ENCODE assay signal across 8 cellular contexts in the genomic region with DNA sequence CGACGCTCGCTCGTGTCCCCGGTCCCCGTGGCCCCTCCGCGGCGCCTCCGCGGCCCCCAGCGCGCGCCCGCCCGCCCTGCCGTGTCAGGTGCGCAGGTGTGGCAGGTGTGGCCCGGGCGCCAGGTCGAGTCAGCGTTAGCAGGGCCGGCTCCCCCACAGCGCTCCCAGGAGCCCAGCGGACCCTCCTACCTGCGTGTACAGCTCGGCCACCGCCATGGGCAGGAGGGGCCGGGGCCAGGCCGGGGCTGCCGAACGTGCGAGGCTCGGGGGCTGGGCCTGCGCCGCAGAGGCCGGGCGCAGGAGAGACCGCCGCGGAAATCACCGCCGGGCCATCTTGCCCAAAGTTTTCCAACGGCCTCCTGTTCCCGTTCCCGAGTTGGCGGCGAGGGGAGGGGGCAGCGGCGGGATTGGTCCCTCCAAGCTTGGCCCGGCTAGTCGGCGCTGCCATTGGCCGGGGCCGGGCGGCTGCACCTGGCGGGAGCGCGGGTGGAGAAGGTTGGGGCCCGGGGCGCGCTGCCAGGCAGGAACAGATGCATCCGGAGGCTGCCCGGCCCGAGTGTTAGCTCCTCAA. TPM values are rescaled to one million over a fixed set of nuclear protein-coding genes. Genes with fewer than 3 reads are reported as not detected.
DNase-seq lines count a peak whose midpoint lies in the region; ATAC-seq and TF ChIP-seq lines count a peak whose summit lies in the region.

TSS of gene MYO5C (minus strand) at position 384 of the 571 bp plus-strand sequence. CDS start at position 216, 168 bp downstream.

- DNase-seq in AG09309 (ENCODE audit: low read depth), result no peak
- peak; percentile 16 for DNase-seq in GM23248
- peak; percentile 85 for DNase-seq in NCI-H748 (lab: John Stamatoyannopoulos, UW; ENCODE audit: unreplicated experiment)
- DNase-seq in chondrocyte (ENCODE audit: low spot score), result no peak
- peak; percentile 94 for DNase-seq in left kidney (ENCODE audit: low read depth, low spot score)
- DNase-seq in stimulated activated naive CD8-positive, alpha-beta T cell treated with anti-CD3 and anti-CD28 coated beads, Interleukin-15, Interleukin-2, amounts not matched to agents 100 U/mL and 50 U/mL, for 24 hours, result peak; percentile 15

- no peaks in the 10 kb centered on the region for H3K27me3 Mint-ChIP-seq in chondrocyte (ENCODE audit: low read depth)

- no peaks in the 10 kb centered on the region for H3F3A ChIP-seq in GM23248 (ENCODE audit: insufficient read depth)

- H3K4me3 ChIP-seq in AG09309 (ENCODE audit: control insufficient read depth, low read depth, low read length), result peak within 1 kb of the TSS; percentile 25
- H3K4me3 ChIP-seq in GM23248, result peak within 1 kb of the TSS; percentile 50

- H3K4me1 Mint-ChIP-seq in chondrocyte (ENCODE audit: low read depth), result peaks cover 7% of the 10 kb centered on the region

- no peak within 1 kb of the TSS for H3K27ac ChIP-seq in GM23248

- ATAC-seq in stimulated activated naive CD8-positive, alpha-beta T cell treated with anti-CD3 and anti-CD28 coated beads, Interleukin-15, Interleukin-2, amounts not matched to agents 100 U/mL and 50 U/mL, for 24 hours, result peak; percentile 32
- ATAC-seq in HG02678 (IDR thresholded peaks at IDR 0.05; ENCODE audit: unreplicated experiment) (no peak), HG03469 (IDR thresholded peaks at IDR 0.05; ENCODE audit: unreplicated experiment) (no peak)

- peaks cover 3% of the 10 kb centered on the region for H3K36me3 Mint-ChIP-seq in chondrocyte (ENCODE audit: low read depth)

- H3K4me1 ChIP-seq in GM23248 (ENCODE audit: insufficient read depth), result no peaks in the 10 kb centered on the region

- H3K9me3 ChIP-seq in GM23248 (ENCODE audit: low read depth), result no peaks in the 10 kb centered on the region

- no peaks in the 10 kb centered on the region for H3K36me3 ChIP-seq in GM23248 (ENCODE audit: low read depth)

- H3K9me3 Mint-ChIP-seq in chondrocyte (ENCODE audit: low read depth), result peaks cover 9% of the 10 kb centered on the region

- H3K9ac ChIP-seq in GM23248, result no peak within 1 kb of the TSS

- in situ Hi-C loops in GM23248 (cut with MboI), result no loop called here

- peak within 1 kb of the TSS; percentile 59 for H3K4me3 Mint-ChIP-seq in chondrocyte (ENCODE audit: unreplicated experiment)

- peaks cover 32% of the 10 kb centered on the region for H3K27me3 ChIP-seq in GM23248 (replicated peaks; ENCODE audit: insufficient read depth)

- H2AFZ ChIP-seq in GM23248, result peak within 1 kb of the TSS; percentile 20; the same call in 1 of the 2 replicates

- H4K20me1 ChIP-seq in GM23248 (ENCODE audit: insufficient read depth), result no peaks in the 10 kb centered on the region

- no peaks in the 10 kb centered on the region for H3K79me2 ChIP-seq in GM23248 (ENCODE audit: insufficient read depth)

- H3K4me2 ChIP-seq in GM23248 (ENCODE audit: unreplicated experiment), result peak within 1 kb of the TSS; percentile 22

- WGBS in GM23248 (ENCODE audit: low coverage in 1 of 2, low lambda C conversion rate in 2 of 2, missing lambda C conversion rate in 2 of 2), 2 experiments, result 6 to 9% methylated on average over 34 to 53 of the region's 65 CpGs

- TF ChIP-seq CTCF in AG09309 (IDR thresholded peaks at IDR 0.05; ENCODE audit: control insufficient read depth, insufficient read depth, low read depth, low read length, missing control alignments) (no peak), chondrocyte (IDR thresholded peaks at IDR 0.05) (no peak)

- no peaks in the 10 kb centered on the region for H3K9me2 ChIP-seq in GM23248 (ENCODE audit: insufficient read depth)

- H3K27ac Mint-ChIP-seq in chondrocyte (ENCODE audit: unreplicated experiment), result no peak within 1 kb of the TSS

RNA-seq across cellular contexts. Expression of gene MYO5C, which starts in this region (rescaled TPM):
- not detected in 2 replicates for total RNA-seq in GM23248 (2014; rRNA removed; shearing (Covaris generic))
- polyA plus RNA-seq in GM23248 (2016; fragmentation: Nextera tagmentation; extraction: Ambion mirVana), result not detected in 2 replicates
- total RNA-seq in chondrocyte, result 0.79 to 2.7 TPM (median 1.4 TPM) in 3 replicates

Comparison
In these comparisons a context has a peak if more than half of its experiments do, and no peak if none do; other contexts are left out.
1. Peak in DNase-seq, H3K4me3 ChIP-seq and H3K4me2 ChIP-seq in GM23248; RNA of the gene not detected or under 1 TPM.
2. DNase-seq: peak in NCI-H748 (single experiment), left kidney (single experiment) and stimulated activated naive CD8-positive, alpha-beta T cell treated with anti-CD3 and anti-CD28 coated beads, Interleukin-15, Interleukin-2, amounts not matched to agents 100 U/mL and 50 U/mL, for 24 hours (single experiment); none in AG09309 (single experiment) and chondrocyte (single experiment).